Comparison of ENCODE assay signal across 10 cellular contexts in the genomic region with DNA sequence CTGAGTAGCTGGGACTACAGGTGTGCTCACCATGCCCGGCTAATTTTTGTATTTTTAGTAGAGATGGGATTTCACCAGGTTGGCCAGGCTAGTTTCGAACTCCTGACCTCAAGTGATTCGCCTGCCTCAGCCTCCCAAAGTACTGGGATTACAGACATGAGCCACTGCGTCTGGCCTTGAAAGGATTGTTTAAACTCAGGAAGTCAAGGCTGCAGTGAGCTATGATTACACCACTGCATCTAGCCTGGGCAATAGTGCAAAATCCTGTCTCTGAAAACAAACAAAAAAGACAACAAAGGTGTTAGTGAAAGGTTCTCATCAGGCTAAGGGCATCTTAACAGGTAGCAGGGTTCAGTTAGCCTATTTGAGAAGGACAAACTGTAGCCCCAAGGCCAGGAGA.
"Had no signal": no experiment of that assay in that cellular context is flagged by ENCODE, and none has a peak within 500 bp of the region (broad histone marks: within the 10 kb centered on the region; RNA-seq: fewer than 3 reads in every experiment).

No MANE protein-coding gene starts in this region.

- ATAC-seq: HCT116 had no signal

- DNase-seq: GM23248, GOT3, H7, H9, HCEC 1CT, HFFc6 had no signal

- H3K4me3 Mint-ChIP-seq: H9, HFFc6 had no signal

- H3K4me3 ChIP-seq: GM23248, HAP-1 had no signal

- H3K4me1 ChIP-seq: HAP-1 had no signal

- H3K36me3 ChIP-seq: HAP-1 had no signal

- H3K9ac ChIP-seq: GM23248 had no signal

- H3K27ac ChIP-seq: GM23248 had no signal

- H3K9me3 ChIP-seq: HAP-1 had no signal

- FAIRE-seq: H1, H54 had no signal

- H3K9me3 Mint-ChIP-seq: HFFc6 had no signal

- H2AFZ ChIP-seq: GM23248 had no signal

- H3K27ac Mint-ChIP-seq: H9, HFFc6 had no signal
